Comparison of ENCODE assay signal across 6 cellular contexts in the genomic region with DNA sequence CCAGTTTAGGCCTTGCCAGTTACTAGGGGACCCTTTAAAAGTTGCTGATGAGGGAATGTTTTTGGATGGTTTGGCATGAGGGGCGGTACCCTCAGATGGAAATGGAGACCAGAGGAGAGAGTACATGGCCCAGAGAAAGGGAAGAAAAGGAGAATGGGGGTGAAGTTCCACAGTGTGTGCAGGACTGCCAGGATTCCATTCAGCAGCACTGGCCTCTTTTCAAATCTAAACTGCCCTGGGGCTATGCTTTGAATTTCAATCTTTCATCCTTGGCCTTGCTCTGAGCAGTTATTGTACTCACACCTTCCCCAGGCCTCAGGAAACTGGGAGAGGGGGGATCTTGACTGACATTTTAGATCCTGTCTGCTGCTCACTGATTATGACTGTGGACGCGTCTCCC. TPM values are rescaled to one million over a fixed set of nuclear protein-coding genes. Genes with fewer than 3 reads are reported as not detected.
A peak's percentile ranks its signal among the peaks of the same experiment; 100 is the strongest.
DNase-seq lines count a peak whose midpoint lies in the region; ATAC-seq and FAIRE-seq lines count a peak whose summit lies in the region.

No MANE protein-coding gene starts in this region.

- peaks cover 32% of the 10 kb centered on the region for H3K4me1 Mint-ChIP-seq in activated T-helper 17 cell treated with anti-CD3 and anti-CD28 coated beads, Interleukin-2, amount 50 U/mL, for 72 hours

- H3K4me3 ChIP-seq in mucosa of stomach (ENCODE audit: low read length) (no peak overlapping the region), small intestine (ENCODE audit: low read depth in 1 of 2, low read length in 2 of 2) (peak overlapping the region in 1 of 2 donors; percentile 65)

- no peaks in the 10 kb centered on the region for H3K9me3 Mint-ChIP-seq in activated T-helper 17 cell treated with anti-CD3 and anti-CD28 coated beads, Interleukin-2, amount 50 U/mL, for 72 hours

- H3K27me3 Mint-ChIP-seq in activated T-helper 17 cell treated with anti-CD3 and anti-CD28 coated beads, Interleukin-2, amount 50 U/mL, for 72 hours: no peaks in the 10 kb centered on the region

- WGBS in small intestine, 3 donors: 82 to 90% (median 89%) methylated on average over 3 of the region's 3 CpGs

- peak overlapping the region; percentile 99 for H3K9ac ChIP-seq in mucosa of stomach (ENCODE audit: low read length)

- no peaks in the 10 kb centered on the region for H3K9me3 ChIP-seq in mucosa of stomach (ENCODE audit: control insufficient read depth, low read length)
- H3K9me3 ChIP-seq in small intestine (ENCODE audit: control insufficient read depth, low read depth): no peaks in the 10 kb centered on the region

- H3K27me3 ChIP-seq in mucosa of stomach (ENCODE audit: control insufficient read depth, insufficient read depth, low read length) (no peaks in the 10 kb centered on the region), small intestine (ENCODE audit: control insufficient read depth in 2 of 2, insufficient read depth in 2 of 2, low read length in 2 of 2) (no peaks in the 10 kb centered on the region)

- ATAC-seq in activated T-helper 17 cell treated with anti-CD3 and anti-CD28 coated beads, Interleukin-2, amount 50 U/mL, for 72 hours (replicated peaks): no peak

- peak overlapping the region; percentile 99 for H3K27ac Mint-ChIP-seq in activated T-helper 17 cell treated with anti-CD3 and anti-CD28 coated beads, Interleukin-2, amount 50 U/mL, for 72 hours

- no peak for FAIRE-seq in small intestine (lab: Jason Lieb, UNC)

- peaks cover 87% of the 10 kb centered on the region for H3K36me3 Mint-ChIP-seq in activated T-helper 17 cell treated with anti-CD3 and anti-CD28 coated beads, Interleukin-2, amount 50 U/mL, for 72 hours (ENCODE audit: low read depth)

- peak overlapping the region; percentile 99 for H3K4me3 Mint-ChIP-seq in activated T-helper 17 cell treated with anti-CD3 and anti-CD28 coated beads, Interleukin-2, amount 50 U/mL, for 72 hours

- H3K36me3 ChIP-seq in mucosa of stomach (ENCODE audit: control insufficient read depth, insufficient read depth, low read length) (peaks cover 43% of the 10 kb centered on the region), small intestine (ENCODE audit: control insufficient read depth in 2 of 2, insufficient read depth in 2 of 2, low read length in 2 of 2) (peaks cover 38% of the 10 kb centered on the region in 2 donors)

- peak overlapping the region in 1 of 2 donors; percentile 1 for H3K27ac ChIP-seq in small intestine (ENCODE audit: low read depth in 1 of 2, low read length in 1 of 2)

- H3K4me1 ChIP-seq in mucosa of stomach (ENCODE audit: control insufficient read depth, insufficient read depth, low read length): peaks cover 42% of the 10 kb centered on the region
- H3K4me1 ChIP-seq in small intestine (ENCODE audit: control insufficient read depth in 2 of 2, insufficient read depth in 1 of 2, low read depth in 1 of 2, low read length in 1 of 2): peaks cover under 1 to 14% of the 10 kb centered on the region in 2 donors

- peak; percentile 65 for DNase-seq in COLO829 (ENCODE audit: low spot score)
- DNase-seq in cerebellum (ENCODE audit: low spot score): no peak
- no peak for DNase-seq in stimulated activated CD4-positive, alpha-beta T cell treated with anti-CD3 and anti-CD28 coated beads, Interleukin-4, amount 100 ng/mL, for 1 hour
- DNase-seq in small intestine: no peak

RNA-seq across cellular contexts. Expression of a gene that starts 3.0 kb away (rescaled TPM):
- total RNA-seq in activated T-helper 17 cell treated with anti-CD3 and anti-CD28 coated beads, Interleukin-2, amount 50 U/mL, for 72 hours: 100 to 1,000 TPM; 176 to 287 TPM
- total RNA-seq in cerebellum: 64.1 TPM
- 100 to 1,000 TPM; 124 to 200 (median 176) TPM for polyA plus RNA-seq in small intestine

RNA-seq across cellular contexts. Expression of a gene that starts 37.5 kb away (rescaled TPM):
- not detected for total RNA-seq in activated T-helper 17 cell treated with anti-CD3 and anti-CD28 coated beads, Interleukin-2, amount 50 U/mL, for 72 hours
- not detected for total RNA-seq in cerebellum
- 1 to 10 TPM in 1 of 3 donors, not detected in 2; 1.1 TPM for polyA plus RNA-seq in small intestine

RNA-seq across cellular contexts. Expression of a gene that starts 44.3 kb away (rescaled TPM):
- total RNA-seq in activated T-helper 17 cell treated with anti-CD3 and anti-CD28 coated beads, Interleukin-2, amount 50 U/mL, for 72 hours: 100 to 1,000 TPM in 1 of 2 donors, 10 to 100 TPM in 1; 70.3 to 104 TPM
- 31.2 TPM for total RNA-seq in cerebellum
- polyA plus RNA-seq in small intestine: 10 to 100 TPM; 30.3 to 47.5 (median 34.0) TPM

RNA-seq across cellular contexts. Expression of a gene that starts 51.0 kb away (rescaled TPM):
- total RNA-seq in activated T-helper 17 cell treated with anti-CD3 and anti-CD28 coated beads, Interleukin-2, amount 50 U/mL, for 72 hours: under 1 TPM; 0.82 TPM
- total RNA-seq in cerebellum: not detected
- polyA plus RNA-seq in small intestine: not detected

RNA-seq across cellular contexts. Expression of a gene that starts 51.8 kb away (rescaled TPM):
- 10 to 100 TPM; 23.4 to 32.0 TPM for total RNA-seq in activated T-helper 17 cell treated with anti-CD3 and anti-CD28 coated beads, Interleukin-2, amount 50 U/mL, for 72 hours
- 24.3 TPM for total RNA-seq in cerebellum
- polyA plus RNA-seq in small intestine: 10 to 100 TPM; 22.6 to 38.6 (median 24.8) TPM
